In the genomic region with DNA sequence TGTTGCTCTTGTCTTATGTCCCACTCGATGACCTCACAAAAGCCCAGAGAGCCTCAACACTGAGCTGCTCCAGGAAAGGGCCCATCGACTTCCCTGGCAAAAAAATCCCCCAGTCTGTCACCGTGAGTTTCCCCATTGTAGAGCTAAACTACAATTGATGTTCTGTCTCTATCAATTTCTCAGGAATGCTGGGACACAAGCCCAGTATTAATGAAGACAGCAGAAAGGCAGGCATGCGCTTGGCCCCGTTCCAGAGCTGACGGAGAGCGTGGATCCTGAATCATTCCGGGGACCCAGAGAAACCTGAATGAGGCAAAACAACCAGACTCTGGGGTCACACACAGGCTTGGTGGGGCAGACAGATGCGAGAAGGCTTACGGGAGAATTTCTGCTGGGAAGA, we compare ENCODE assay signal across 21 cellular contexts.
DNase-seq lines count a peak whose midpoint lies in the region; ATAC-seq and TF ChIP-seq lines count a peak whose summit lies in the region.
"Had no signal": no experiment of that assay in that cellular context is flagged by ENCODE, and none has a peak within 500 bp of the region (broad histone marks: within the 10 kb centered on the region; RNA-seq: fewer than 3 reads in every experiment).

No MANE protein-coding gene starts in this region.

- ATAC-seq in activated naive CD4-positive, alpha-beta T cell treated with anti-CD3 and anti-CD28 coated beads, Interleukin-2, amount 50 U/mL, for 72 hours: no peak
- ATAC-seq in GM19395 (IDR thresholded peaks at IDR 0.05; ENCODE audit: unreplicated experiment): no peak
- ATAC-seq: A549, T-cell had no signal

- H3K4me1 Mint-ChIP-seq in nephron: peaks cover 41% of the 10 kb centered on the region
- H3K4me1 Mint-ChIP-seq: T-cell had no signal

- H3K4me3 Mint-ChIP-seq in nephron: no peak overlapping the region
- H3K4me3 Mint-ChIP-seq: CD4-positive, alpha-beta T cell; HFFc6; T-cell had no signal

- H3K4me3 ChIP-seq in fibroblast of pulmonary artery (replicated peaks; ENCODE audit: low read depth, low read length): no peak overlapping the region
- H3K4me3 ChIP-seq: A549, Peyer's patch, SK-N-MC had no signal

- DNase-seq in NCI-H82 (lab: John Stamatoyannopoulos, UW) (peak; percentile 60), NCI-H82 treated with DMSO at 0.1 percent for 48 hours (lab: John Stamatoyannopoulos, UW; ENCODE audit: unreplicated experiment) (no peak), SK-MEL-5 (ENCODE audit: low read depth, low spot score) (peak; percentile 28), fibroblast of pulmonary artery (ENCODE audit: low read depth) (peak; percentile 50), NK-92 (lab: John Stamatoyannopoulos, UW; ENCODE audit: unreplicated experiment) (no peak)
- DNase-seq in activated naive CD4-positive, alpha-beta T cell treated with anti-CD3 and anti-CD28 coated beads, Interleukin-2, amount 50 U/mL, for 72 hours (ENCODE audit: low spot score in 2 of 2): no peak
- DNase-seq: CD4-positive, alpha-beta T cell; DMS79; HFFc6; KBM-7; NCI-H1436 treated with DMSO at 0.1 percent for 48 hours; NCI-H2029 treated with DMSO at 0.1 percent for 48 hours; NCI-H510A; NK-92 treated with Interleukin-12 subunit alpha and Interleukin-12 subunit beta, amount 100 ng/mL, for 24 hours; Peyer's patch; Right ventricle myocardium superior; T-cell had no signal

- peaks cover 4% of the 10 kb centered on the region for H3K27me3 Mint-ChIP-seq in nephron (ENCODE audit: low read depth)

- in situ Hi-C loops in SK-MEL-5 (cut with HindIII; ENCODE audit: low pct_unique_long_range_greater_than_20kb, low sequenced_read_pairs): no loop called here

- no peaks in the 10 kb centered on the region for H3K36me3 Mint-ChIP-seq in nephron (ENCODE audit: low read depth)
- no peaks in the 10 kb centered on the region for H3K36me3 Mint-ChIP-seq in activated naive CD4-positive, alpha-beta T cell treated with anti-CD3 and anti-CD28 coated beads, Interleukin-2, amount 50 U/mL, for 72 hours
- H3K36me3 Mint-ChIP-seq: T-cell had no signal

- H3K27ac Mint-ChIP-seq in nephron: peak overlapping the region in 2 of 3 experiments; percentile 31 to 54
- H3K27ac Mint-ChIP-seq in activated naive CD4-positive, alpha-beta T cell treated with anti-CD3 and anti-CD28 coated beads, Interleukin-2, amount 50 U/mL, for 72 hours: no peak overlapping the region
- H3K27ac Mint-ChIP-seq: CD4-positive, alpha-beta T cell; HFFc6; T-cell had no signal

- no peaks in the 10 kb centered on the region for H3K9me3 Mint-ChIP-seq in nephron
- H3K9me3 Mint-ChIP-seq in activated naive CD4-positive, alpha-beta T cell treated with anti-CD3 and anti-CD28 coated beads, Interleukin-2, amount 50 U/mL, for 72 hours: no peaks in the 10 kb centered on the region
- H3K9me3 Mint-ChIP-seq: CD4-positive, alpha-beta T cell; HFFc6 had no signal

- TF ChIP-seq CTCF in fibroblast of pulmonary artery (IDR thresholded peaks at IDR 0.05; ENCODE audit: low read length, missing control alignments): no peak
- no peak for TF ChIP-seq CTCF in nephron (IDR thresholded peaks at IDR 0.05; ENCODE audit: unreplicated experiment in 3 of 3)

Comparison
In these comparisons a context has a peak if more than half of its experiments do, and no peak if none do; other contexts are left out.
1. DNase-seq: peak in NCI-H82 (single experiment), SK-MEL-5 (single experiment) and fibroblast of pulmonary artery (single experiment); none in NCI-H82 treated with DMSO at 0.1 percent for 48 hours (single experiment), activated naive CD4-positive, alpha-beta T cell treated with anti-CD3 and anti-CD28 coated beads, Interleukin-2, amount 50 U/mL, for 72 hours (0 of 2) and NK-92 (single experiment).
2. H3K27ac Mint-ChIP-seq: peak in nephron (2 of 3); none in activated naive CD4-positive, alpha-beta T cell treated with anti-CD3 and anti-CD28 coated beads, Interleukin-2, amount 50 U/mL, for 72 hours (0 of 2).